ENCODE assay signal across 8 cellular contexts in the genomic region with DNA sequence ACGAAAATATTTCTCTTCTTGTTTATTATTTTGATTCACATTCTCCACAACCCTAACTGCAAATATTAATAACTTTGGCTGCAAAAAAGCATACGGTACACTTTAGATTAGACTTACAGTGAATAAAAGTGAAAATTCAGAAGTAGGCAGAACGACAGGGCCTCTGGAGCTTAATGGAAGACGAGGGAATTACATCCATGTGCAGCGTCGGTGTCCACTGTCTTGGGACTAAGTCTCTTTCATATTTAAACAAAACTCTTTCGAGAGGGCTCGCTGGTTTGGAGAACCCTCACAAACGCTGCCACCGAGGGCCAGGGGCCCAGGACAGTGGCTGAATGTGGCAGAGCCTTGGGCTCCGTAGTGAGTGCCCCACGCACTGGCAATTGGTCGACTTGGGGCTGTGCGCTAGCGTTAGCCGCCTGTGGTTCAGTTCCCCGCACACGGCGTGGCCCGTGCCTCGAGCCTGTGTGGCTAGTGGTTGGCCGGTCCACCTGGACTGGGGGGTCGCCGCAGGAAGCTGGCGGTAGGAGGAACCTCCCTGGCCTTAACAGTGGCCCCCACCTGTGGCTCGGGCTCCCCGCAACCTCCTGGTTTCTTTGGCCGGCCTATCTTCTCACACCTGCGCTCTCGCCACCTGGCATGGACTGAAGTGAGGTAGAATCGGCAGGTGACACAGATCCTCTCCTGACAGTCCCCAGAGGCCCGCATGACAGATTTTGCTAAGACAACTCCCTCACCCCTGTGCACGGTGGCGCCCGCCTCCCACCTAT. TPM values are rescaled to one million over a fixed set of nuclear protein-coding genes. Genes with fewer than 3 reads are reported as not detected.
A peak's percentile ranks its signal among the peaks of the same experiment; 100 is the strongest.
DNase-seq lines count a peak whose midpoint lies in the region; ATAC-seq and TF ChIP-seq lines count a peak whose summit lies in the region.

No MANE protein-coding gene starts in this region.

- H3K27me3 Mint-ChIP-seq in activated T-cell treated with anti-CD3 and anti-CD28 coated beads, Interleukin-2, amount 50 U/mL, for 24 hours = peaks cover 100% of the 10 kb centered on the region

- no peaks in the 10 kb centered on the region for H3K27me3 ChIP-seq in HCT116 (ENCODE audit: insufficient read depth, low read length)

- POLR2A ChIA-PET in HCT116 (lab: Charles Lee) = interaction anchor here (0.7 kb wide), 1 partner anchor 11 kb away, joined by 3 read pairs; no protein-coding TSS in a partner anchor

- no peaks in the 10 kb centered on the region for H3K9me3 ChIP-seq in HCT116 (ENCODE audit: control insufficient read depth in 1 of 2, insufficient read depth in 1 of 2, low read depth in 1 of 2, low read length in 2 of 2)
- no peaks in the 10 kb centered on the region for H3K9me3 ChIP-seq in mucosa of descending colon

- RAD21 ChIA-PET in HCT116 (lab: Charles Lee; ENCODE audit: low non-redundant PET in 1 of 2, low total read pairs in 2 of 2, uncharacterized antibody in 2 of 2, unreplicated experiment in 2 of 2) = interaction anchor here in 1 of 2 experiments (0.6 kb wide), 1 partner anchor 934 kb away, joined by 3 read pairs; the partner anchor contains the start of gene FOXA1

- DNase-seq in AG10803 (ENCODE audit: low read depth) (no peak), HCT116 (ENCODE audit: low read depth, low spot score) (no peak), mucosa of descending colon (peak in 1 of 3 donors; percentile 41), Right ventricle myocardium inferior (ENCODE audit: missing footprints) (no peak)
- no peak for DNase-seq in activated T-cell treated with anti-CD3 and anti-CD28 coated beads, Interleukin-2, amount 50 U/mL, for 24 hours
- no peak for DNase-seq in stimulated activated CD4-positive, alpha-beta T cell treated with anti-CD3 and anti-CD28 coated beads, Interleukin-4, amount 100 ng/mL, for 24 hours

- intact Hi-C loops in HCT116 (cut with micrococcal nuclease) (no loop called here), mucosa of descending colon (cut with DNase I, micrococcal nuclease) (no loop called here), Right ventricle myocardium inferior (cut with DNase I) (no loop called here)

- no peaks in the 10 kb centered on the region for H3K9me3 Mint-ChIP-seq in activated T-cell treated with anti-CD3 and anti-CD28 coated beads, Interleukin-2, amount 50 U/mL, for 24 hours

- no TSS peak for BruUV-seq in HCT116 (replicated peaks; lab: Mats Ljungman, UMichigan)

- H4K20me1 ChIP-seq in HCT116 (ENCODE audit: insufficient read depth) = no peaks in the 10 kb centered on the region

- H3K4me3 ChIP-seq in AG10803 (ENCODE audit: low read length) (peak overlapping the region; percentile 68), HCT116 (replicated peaks in 1 of 2; ENCODE audit: low read depth in 1 of 2, low read length in 2 of 2) (peak overlapping the region; percentile 71 to 80), mucosa of descending colon (no peak overlapping the region)

- H3K27ac Mint-ChIP-seq in activated T-cell treated with anti-CD3 and anti-CD28 coated beads, Interleukin-2, amount 50 U/mL, for 24 hours = no peak overlapping the region

- H2AFZ ChIP-seq in HCT116 (ENCODE audit: low read depth, low read length, poor library complexity, severe bottlenecking) = no peak overlapping the region

- H3K27ac ChIP-seq in HCT116 (ENCODE audit: low read depth, low read length) (no peak overlapping the region; the same call in 1 of the 2 replicates), VCaP (peak overlapping the region; percentile 94)

- H3K4me1 ChIP-seq in HCT116 (ENCODE audit: control insufficient read depth in 1 of 2, insufficient read depth in 2 of 2, low read length in 2 of 2) (peaks cover 4 to 16% of the 10 kb centered on the region in 2 experiments; a peak in 1 of 4 replicates), mucosa of descending colon (ENCODE audit: low read depth) (peaks cover 54% of the 10 kb centered on the region)

- TF ChIP-seq CTCF in AG10803 (conservative IDR thresholded peaks at IDR 0.05; ENCODE audit: low read length) (no peak), HCT116 (IDR thresholded peaks at IDR 0.05 in 2 of 3, conservative IDR thresholded peaks at IDR 0.05 in 1 of 3; ENCODE audit: borderline replicate concordance in 1 of 3, insufficient read depth in 1 of 3, low read depth in 2 of 3, low read length in 2 of 3) (no peak), VCaP (conservative IDR thresholded peaks at IDR 0.05) (0 out of 2 replicates have a peak, but pooled peaks have one; percentile 7), mucosa of descending colon (IDR thresholded peaks at IDR 0.05) (no peak)

- peak overlapping the region; percentile 73 for H3K4me2 ChIP-seq in HCT116 (ENCODE audit: low read length)

- no peaks in the 10 kb centered on the region for H3K36me3 Mint-ChIP-seq in activated T-cell treated with anti-CD3 and anti-CD28 coated beads, Interleukin-2, amount 50 U/mL, for 24 hours (ENCODE audit: low read depth)

- no peaks in the 10 kb centered on the region for H3K79me2 ChIP-seq in HCT116 (ENCODE audit: insufficient read depth, low read length)

- CTCF ChIA-PET in HCT116 (lab: Charles Lee) = interaction anchor here (0.7 to 1.1 kb wide), 6 partner anchors 9 to 489 kb away, joined by 3 to 7 read pairs (median 4); no protein-coding TSS in a partner anchor

- TF ChIP-seq RAD21 in HCT116 (IDR thresholded peaks at IDR 0.05; ENCODE audit: low read depth) = no peak

- no peak overlapping the region for H3K4me3 Mint-ChIP-seq in activated T-cell treated with anti-CD3 and anti-CD28 coated beads, Interleukin-2, amount 50 U/mL, for 24 hours

- peaks cover 54% of the 10 kb centered on the region for H3K4me1 Mint-ChIP-seq in activated T-cell treated with anti-CD3 and anti-CD28 coated beads, Interleukin-2, amount 50 U/mL, for 24 hours (ENCODE audit: low read depth)

- no peak; the same call in 1 of the 2 replicates for ATAC-seq in HCT116
- peak; percentile 23 for ATAC-seq in mucosa of descending colon
- ATAC-seq in HG02884 (IDR thresholded peaks at IDR 0.05; ENCODE audit: unreplicated experiment) = no peak
- ATAC-seq in Right ventricle myocardium inferior = no peak

- H3K9me2 ChIP-seq in HCT116 (ENCODE audit: insufficient read depth) = no peaks in the 10 kb centered on the region

- TF ChIP-seq POLR2A in HCT116 (IDR thresholded peaks at IDR 0.05; ENCODE audit: borderline replicate concordance, extremely low read depth, insufficient read depth, insufficient read length) = no peak

- H3K36me3 ChIP-seq in HCT116 (ENCODE audit: control insufficient read depth in 1 of 2, insufficient read depth in 2 of 2, low read length in 2 of 2) = peaks cover 0 to 3% of the 10 kb centered on the region in 2 experiments; a peak in 2 of 4 replicates
- H3K36me3 ChIP-seq in mucosa of descending colon (ENCODE audit: low read depth) = no peaks in the 10 kb centered on the region

- H3K9ac ChIP-seq in HCT116 (ENCODE audit: low read length) = no peak overlapping the region

TF ChIP-seq in HCT116, 20 proteins besides CTCF, POLR2A, EP300 and RAD21:
- no peak for TF ChIP-seq EGR1 (IDR thresholded peaks at IDR 0.05; ENCODE audit: low read depth)
- no peak for TF ChIP-seq CEBPB (IDR thresholded peaks at IDR 0.05; ENCODE audit: low read depth)
- no peak for TF ChIP-seq FOSL1 (IDR thresholded peaks at IDR 0.05; ENCODE audit: low read depth)
- no peak for TF ChIP-seq YY1 (IDR thresholded peaks at IDR 0.05; ENCODE audit: extremely low read depth, insufficient replicate concordance, low read depth, low read length)
- TF ChIP-seq EZH2 (IDR thresholded peaks at IDR 0.05) = no peak
- TF ChIP-seq ZBTB33 (IDR thresholded peaks at IDR 0.05; ENCODE audit: extremely low read depth, insufficient replicate concordance, low read length) = no peak
- TF ChIP-seq CBX3 (IDR thresholded peaks at IDR 0.05; ENCODE audit: low read depth) = no peak
- no peak for TF ChIP-seq POLR2AphosphoS5 (IDR thresholded peaks at IDR 0.05; ENCODE audit: low read depth, low read length)
TF ChIP-seq in HCT116: peak in this region for 0.

RNA-seq across cellular contexts. Expression of gene PAX9, which starts 0.7 kb away (rescaled TPM):
- total RNA-seq in HCT116 (2021; ENCODE audit: unreplicated experiment) = 5.2 TPM
- polyA plus RNA-seq in HCT116 (2012) = 2.5 TPM in 2 replicates
- total RNA-seq in mucosa of descending colon = under 1 TPM; 0.29 to 0.44 (median 0.38) TPM
- not detected for total RNA-seq in Right ventricle myocardium inferior
